Comparison of ENCODE assay signal across 2 cellular contexts in genomic region chr14:89625208-89625987, GRCh38.
TF ChIP-seq lines count a peak whose summit lies in the region.

No MANE protein-coding gene starts in this region.

TF ChIP-seq in SK-N-SH, 30 proteins besides CTCF, POLR2A, EP300 and RAD21 (continued from another document):
- no peak for TF ChIP-seq USF1 (IDR thresholded peaks at IDR 0.05; ENCODE audit: borderline replicate concordance, low read depth)
- TF ChIP-seq TCF12 (IDR thresholded peaks at IDR 0.05): no peak
- no peak for TF ChIP-seq TEAD4 (IDR thresholded peaks at IDR 0.05; ENCODE audit: borderline replicate concordance, insufficient read depth)

TF ChIP-seq in SK-N-SH treated with all-trans-retinoic acid at 6 μM for 48 hours, 23 proteins besides CTCF, POLR2A, EP300 and RAD21 (continued from another document):
- TF ChIP-seq POU6F1 (CRISPR knock-in tag; IDR thresholded peaks at IDR 0.05; ENCODE audit: borderline replicate concordance, low read depth): no peak
- no peak for TF ChIP-seq ZFP30 (CRISPR knock-in tag; IDR thresholded peaks at IDR 0.05)
- TF ChIP-seq RARB (CRISPR knock-in tag; IDR thresholded peaks at IDR 0.05): no peak
- TF ChIP-seq ZNF565 (CRISPR knock-in tag; conservative IDR thresholded peaks at IDR 0.05; ENCODE audit: low read depth): no peak
- TF ChIP-seq TCF4 (CRISPR knock-in tag; IDR thresholded peaks at IDR 0.05; ENCODE audit: borderline replicate concordance): no peak
- TF ChIP-seq CSDC2 (CRISPR knock-in tag; IDR thresholded peaks at IDR 0.05): no peak
TF ChIP-seq in SK-N-SH treated with all-trans-retinoic acid at 6 μM for 48 hours: peak in this region for 0.
